Comparison of ENCODE assay signal across 26 cellular contexts in the genomic region with DNA sequence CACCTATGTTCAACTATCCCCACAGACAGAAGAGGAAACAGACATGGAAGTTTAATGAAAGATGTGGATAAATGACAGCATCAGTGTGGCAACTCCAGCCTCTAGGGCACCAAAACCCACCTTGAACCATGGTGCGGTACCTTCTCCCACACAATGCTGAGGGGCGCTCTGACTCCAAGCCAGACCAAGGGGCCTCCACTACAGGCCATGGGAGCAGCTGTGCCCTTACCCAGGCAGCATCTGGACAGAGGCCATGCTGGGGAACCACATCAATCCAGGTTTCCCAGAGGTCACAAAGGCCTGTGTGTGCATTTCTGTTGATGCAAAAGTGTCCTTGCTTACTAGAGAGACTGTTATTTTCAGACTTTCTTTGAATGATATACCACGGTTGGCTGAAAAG. TPM values are rescaled to one million over a fixed set of nuclear protein-coding genes. Genes with fewer than 3 reads are reported as not detected.
A peak's percentile ranks its signal among the peaks of the same experiment; 100 is the strongest.
DNase-seq lines count a peak whose midpoint lies in the region; ATAC-seq, FAIRE-seq and TF ChIP-seq lines count a peak whose summit lies in the region.
"Had no signal": no experiment of that assay in that cellular context is flagged by ENCODE, and none has a peak within 500 bp of the region (broad histone marks: within the 10 kb centered on the region; RNA-seq: fewer than 3 reads in every experiment).

No MANE protein-coding gene starts in this region.

- BruUV-seq in K562 (replicated peaks; lab: Mats Ljungman, UMichigan): no TSS peak

- H3K4me2 ChIP-seq in GM23338 (no peak overlapping the region), K562 (ENCODE audit: insufficient read depth, low read length) (no peak overlapping the region)
- H3K4me2 ChIP-seq: BLaER1, PC-9 had no signal

- H3K27me3 ChIP-seq in GM23338 (ENCODE audit: insufficient read depth) (peaks cover 45% of the 10 kb centered on the region), K562 (ENCODE audit: control insufficient read depth in 2 of 2, insufficient read depth in 2 of 2, low read length in 2 of 2) (peaks cover 42 to 60% of the 10 kb centered on the region in 2 experiments), prostate gland (replicated peaks; ENCODE audit: insufficient read depth) (no peaks in the 10 kb centered on the region), MG63 (no peaks in the 10 kb centered on the region)
- H3K27me3 ChIP-seq: SJSA1 had no signal

- H3K27ac Mint-ChIP-seq in GM23338: no peak overlapping the region
- H3K27ac Mint-ChIP-seq: CD4-positive, alpha-beta T cell had no signal

- TF ChIP-seq CTCF in GM23338 (conservative IDR thresholded peaks at IDR 0.05; ENCODE audit: low read depth in 2 of 2) (peak; percentile 12 to 48; a peak in 2 of 4 replicates), K562 (IDR thresholded peaks at IDR 0.05 in 2 of 3, conservative IDR thresholded peaks at IDR 0.05 in 1 of 3; ENCODE audit: insufficient read depth in 2 of 3, low read depth in 1 of 3, low read length in 3 of 3) (no peak), prostate gland (IDR thresholded peaks at IDR 0.05) (no peak)

- no peak overlapping the region for H3K9ac ChIP-seq in K562 (ENCODE audit: insufficient read depth in 1 of 2, low read depth in 2 of 2, low read length in 2 of 2)
- H3K9ac ChIP-seq: BLaER1 had no signal

- H3K9me3 ChIP-seq in K562 (replicated peaks; ENCODE audit: control insufficient read depth, insufficient read depth, low read depth, low read length) (no peaks in the 10 kb centered on the region), prostate gland (no peaks in the 10 kb centered on the region), MG63 (no peaks in the 10 kb centered on the region)
- H3K9me3 ChIP-seq: SJSA1 had no signal

- H4K20me1 ChIP-seq in GM23338 (replicated peaks; ENCODE audit: insufficient read depth) (no peaks in the 10 kb centered on the region; the same call in none of the 2 replicates), K562 (replicated peaks; ENCODE audit: control insufficient read depth, insufficient read depth, low read length) (no peaks in the 10 kb centered on the region)

- H3K36me3 Mint-ChIP-seq in GM23338 (ENCODE audit: low read depth): no peaks in the 10 kb centered on the region; the same call in 2 of the 3 replicates

- H3K9me2 ChIP-seq in GM23338 (ENCODE audit: insufficient read depth): no peaks in the 10 kb centered on the region

- ATAC-seq in GM23338: peak; percentile 6; the same call in 1 of the 3 replicates
- ATAC-seq in K562: peak; percentile 42; the same call in 2 of the 3 replicates
- ATAC-seq: Right ventricle myocardium inferior had no signal

- H3K79me2 ChIP-seq in GM23338 (replicated peaks; ENCODE audit: insufficient read depth): no peaks in the 10 kb centered on the region
- H3K79me2 ChIP-seq in K562 (ENCODE audit: control insufficient read depth, insufficient read depth, low read length): no peaks in the 10 kb centered on the region

- H3K9me1 ChIP-seq in K562 (ENCODE audit: control insufficient read depth, insufficient read depth, low read length): no peaks in the 10 kb centered on the region

- POLR2A ChIA-PET in K562 (lab: Yijun Ruan, JAX): no interaction called here

- TF ChIP-seq POLR2A in K562 (conservative IDR thresholded peaks at IDR 0.05) (no peak), prostate gland (IDR thresholded peaks at IDR 0.05) (no peak)

- no peak overlapping the region for H3K27ac ChIP-seq in GM23338 (ENCODE audit: low read depth)
- no peak overlapping the region for H3K27ac ChIP-seq in K562 (ENCODE audit: extremely low read depth, low read depth, low read length)
- H3K27ac ChIP-seq in prostate gland: no peak overlapping the region
- H3K27ac ChIP-seq: BLaER1, PC-9, SJSA1 had no signal

- peaks cover 6% of the 10 kb centered on the region for H3K4me1 Mint-ChIP-seq in GM23338

- no peaks in the 10 kb centered on the region for H3F3A ChIP-seq in GM23338 (replicated peaks; ENCODE audit: low read depth)

- CTCF ChIA-PET in K562 (lab: Yijun Ruan, JAX; ENCODE audit: low intra/inter-chr PET ratio): no interaction called here

- H3K4me3 ChIP-seq in GM23338 (no peak overlapping the region), K562 (no peak overlapping the region), prostate gland (no peak overlapping the region), MG63 (no peak overlapping the region)
- H3K4me3 ChIP-seq: BLaER1, PC-9, SJSA1 had no signal

- H3K27me3 Mint-ChIP-seq in GM23338 (ENCODE audit: insufficient read depth, low read depth, poor library complexity): peaks cover 37% of the 10 kb centered on the region

- intact Hi-C loops in K562 (cut with micrococcal nuclease) (no loop called here), prostate gland (cut with DNase I) (no loop called here)

- 0% methylated on average over 3 of the region's 3 CpGs for whole genome bisulfite sequencing in K562 (ENCODE audit: insufficient coverage, low coverage, missing lambda C conversion rate)
- 89% methylated on average over 3 of the region's 3 CpGs for WGBS in prostate gland

- TF ChIP-seq EP300 in K562 (IDR thresholded peaks at IDR 0.05; ENCODE audit: low read length): no peak

- in situ Hi-C loops in K562 (cut with MboI): no loop called here

- H3K36me3 ChIP-seq in GM23338 (ENCODE audit: insufficient read depth) (no peaks in the 10 kb centered on the region; the same call in 1 of the 2 replicates), K562 (ENCODE audit: control insufficient read depth, insufficient read depth, low read length) (no peaks in the 10 kb centered on the region), prostate gland (no peaks in the 10 kb centered on the region), MG63 (no peaks in the 10 kb centered on the region)
- H3K36me3 ChIP-seq: BLaER1, SJSA1 had no signal

- no peaks in the 10 kb centered on the region for H3K9me3 Mint-ChIP-seq in GM23338
- H3K9me3 Mint-ChIP-seq: CD4-positive, alpha-beta T cell had no signal

- TF ChIP-seq RAD21 in K562 (CRISPR knock-in tag; conservative IDR thresholded peaks at IDR 0.05 in 1 of 2, IDR thresholded peaks at IDR 0.05 in 1 of 2): no peak

- H3K4me3 Mint-ChIP-seq in GM23338: no peak overlapping the region
- H3K4me3 Mint-ChIP-seq: CD4-positive, alpha-beta T cell had no signal

- H3K4me1 ChIP-seq in GM23338 (ENCODE audit: insufficient read depth): 0 out of 2 replicates have a peak, but pooled peaks cover under 1% of the 10 kb centered on the region
- peaks cover 0 to 8% of the 10 kb centered on the region in 2 experiments; a peak in 1 of 5 replicates for H3K4me1 ChIP-seq in K562 (replicated peaks in 1 of 2; ENCODE audit: control insufficient read depth in 2 of 2, insufficient read depth in 2 of 2, low read length in 2 of 2)
- H3K4me1 ChIP-seq in prostate gland (replicated peaks): no peaks in the 10 kb centered on the region

- DNase-seq in GM23338 (ENCODE audit: low spot score) (peak; percentile 45), K562 (ENCODE audit: extremely low read depth in 1 of 4, low spot score in 3 of 4) (no peak), globus pallidus (ENCODE audit: low spot score) (peak; percentile 42), prostate gland (ENCODE audit: low spot score) (no peak), MG63 (no peak), kidney tubule cell (ENCODE audit: low spot score) (no peak)
- peak; percentile 4 for DNase-seq in stimulated activated CD8-positive, alpha-beta memory T cell treated with anti-CD3 and anti-CD28 coated beads, Interleukin-4, amount 100 ng/mL, for 48 hours
- DNase-seq: CD4-positive, alpha-beta T cell; KBM-7; MM.1S; NCI-H1694; NCI-H2029 treated with DMSO at 0.1 percent for 48 hours; NCI-H446 treated with DMSO at 0.1 percent for 48 hours; PC-9 had no signal

- FAIRE-seq in K562 (lab: Jason Lieb, UNC): no peak
- FAIRE-seq: A204.1, D721Med, GM18507, H54 had no signal

- H2AFZ ChIP-seq in GM23338 (no peak overlapping the region), K562 (ENCODE audit: low read depth, low read length) (no peak overlapping the region)
- H2AFZ ChIP-seq: PC-9 had no signal

RNA-seq across cellular contexts. Expression of a gene that starts 4.1 kb away (rescaled TPM):
- total RNA-seq in GM23338 (2014; rRNA removed; shearing (Covaris generic)): 0.08 and 0.24 TPM in 2 replicates
- 0.40 TPM in 1 of 2 replicates, not detected in the other for polyA plus RNA-seq in GM23338 (2016; fragmentation: Nextera tagmentation; extraction: Ambion mirVana)
- total RNA-seq in K562 (2011; cell fraction: chromatin; rRNA removed; ENCODE audit: low replicate concordance): not detected in 2 replicates
- not detected in 2 replicates for total RNA-seq in K562 (2011; cell fraction: nucleolus; rRNA removed)
- not detected in 2 replicates for total RNA-seq in K562 (2011; cell fraction: nucleoplasm; rRNA removed)
- not detected in 2 replicates for total RNA-seq in K562 (2014; rRNA removed)
- total RNA-seq in K562 (2014; rRNA removed; fragmentation: Illumina TruSeq; extraction: Trizol): not detected in 2 replicates
- total RNA-seq in K562 (2015; rRNA removed; fragmentation: Illumina TruSeq; extraction: Trizol): not detected in 2 replicates
- total RNA-seq in K562 (2021): not detected in 2 replicates
- not detected in 2 replicates for polyA plus RNA-seq in K562 (2011; rRNA removed)
- polyA plus RNA-seq in K562 (2011; cell fraction: cytosol; rRNA removed): not detected in 2 replicates
- polyA plus RNA-seq in K562 (2011; cell fraction: nucleus; rRNA removed): not detected in 2 replicates
- polyA plus RNA-seq in K562 (2012): 0.06 TPM in 1 of 2 replicates, not detected in the other
- polyA plus RNA-seq in K562 (2014; fragmentation: Illumina TruSeq; extraction: Trizol): not detected in 2 replicates
- not detected for polyA plus RNA-seq in K562 (2014; fragmentation: Nextera tagmentation; extraction: Ambion mirVana)
- polyA plus RNA-seq in K562 (2014; rRNA removed): not detected in 2 replicates
- not detected in 2 replicates for polyA minus RNA-seq in K562 (2011; rRNA and poly(A)+ RNA removed)
- polyA minus RNA-seq in K562 (2011; cell fraction: cytosol; rRNA and poly(A)+ RNA removed): not detected in 2 replicates
- not detected in 2 replicates for polyA minus RNA-seq in K562 (2011; cell fraction: nucleus; rRNA and poly(A)+ RNA removed)
- under 1 TPM in 1 of 2 donors, not detected in 1; 0.27 TPM for total RNA-seq in prostate gland
- 0.05 and 1.3 TPM in 2 replicates for total RNA-seq in MG63 (2014; rRNA removed; shearing (Covaris generic); ENCODE audit: low replicate concordance)
- total RNA-seq: CD4-positive, alpha-beta T cell; Daoy; G401; HT-29; PC-9; RPMI7951 had no signal
- polyA plus RNA-seq: AG04450 had no signal

RNA-seq across cellular contexts. Expression of a gene that starts 38.2 kb away (rescaled TPM):
- 74.7 and 110 TPM in 2 replicates for total RNA-seq in GM23338 (2014; rRNA removed; shearing (Covaris generic))
- polyA plus RNA-seq in GM23338 (2016; fragmentation: Nextera tagmentation; extraction: Ambion mirVana) (120 and 135 TPM in 2 replicates), K562 (2011; rRNA removed) (129 and 140 TPM in 2 replicates), K562 (2014; fragmentation: Illumina TruSeq; extraction: Trizol) (80.1 and 81.5 TPM in 2 replicates), K562 (2014; fragmentation: Nextera tagmentation; extraction: Ambion mirVana) (10 to 100 TPM; 73.0 to 74.6 TPM), K562 (2014; rRNA removed) (106 and 111 TPM in 2 replicates)
- total RNA-seq in K562 (2011; cell fraction: chromatin; rRNA removed; ENCODE audit: low replicate concordance): 89.6 and 170 TPM in 2 replicates
- 65.9 and 78.2 TPM in 2 replicates for total RNA-seq in K562 (2011; cell fraction: nucleolus; rRNA removed)
- 150 and 228 TPM in 2 replicates for total RNA-seq in K562 (2011; cell fraction: nucleoplasm; rRNA removed)
- total RNA-seq in K562 (2014; rRNA removed) (59.5 and 63.1 TPM in 2 replicates), K562 (2014; rRNA removed; fragmentation: Illumina TruSeq; extraction: Trizol) (67.1 and 75.7 TPM in 2 replicates), K562 (2015; rRNA removed; fragmentation: Illumina TruSeq; extraction: Trizol) (50.1 and 54.4 TPM in 2 replicates), K562 (2021) (68.7 and 81.0 TPM in 2 replicates), prostate gland (10 to 100 TPM; 64.8 to 72.3 TPM)
- 67.3 and 111 TPM in 2 replicates for polyA plus RNA-seq in K562 (2011; cell fraction: cytosol; rRNA removed)
- 110 and 178 TPM in 2 replicates for polyA plus RNA-seq in K562 (2011; cell fraction: nucleus; rRNA removed)
- polyA plus RNA-seq in K562 (2012): 76.9 and 85.8 TPM in 2 replicates
- 64.9 and 66.3 TPM in 2 replicates for polyA minus RNA-seq in K562 (2011; rRNA and poly(A)+ RNA removed)
- polyA minus RNA-seq in K562 (2011; cell fraction: cytosol; rRNA and poly(A)+ RNA removed): 18.2 and 18.4 TPM in 2 replicates
- polyA minus RNA-seq in K562 (2011; cell fraction: nucleus; rRNA and poly(A)+ RNA removed): 37.4 and 67.9 TPM in 2 replicates
- total RNA-seq in MG63 (2014; rRNA removed; shearing (Covaris generic); ENCODE audit: low replicate concordance): 22.6 and 28.8 TPM in 2 replicates

Comparison
In these comparisons a context has a peak if more than half of its experiments do, and no peak if none do; other contexts are left out.
1. DNase-seq: peak in GM23338 (single experiment), globus pallidus (single experiment) and stimulated activated CD8-positive, alpha-beta memory T cell treated with anti-CD3 and anti-CD28 coated beads, Interleukin-4, amount 100 ng/mL, for 48 hours (single experiment); none in K562 (0 of 4), prostate gland (single experiment), MG63 (single experiment) and kidney tubule cell (single experiment).
2. CTCF ChIP-seq: peak in GM23338 (2 of 2); none in K562 (0 of 3) and prostate gland (0 of 4).